ENCODE assay signal across 11 cellular contexts in genomic region chr2:216857131-216857550, GRCh38. TPM values are rescaled to one million over a fixed set of nuclear protein-coding genes. Genes with fewer than 3 reads are reported as not detected.
A peak's percentile ranks its signal among the peaks of the same experiment; 100 is the strongest.
DNase-seq lines count a peak whose midpoint lies in the region; ATAC-seq, FAIRE-seq and TF ChIP-seq lines count a peak whose summit lies in the region.
"Had no signal": no experiment of that assay in that cellular context is flagged by ENCODE, and none has a peak within 500 bp of the region (broad histone marks: within the 10 kb centered on the region; RNA-seq: fewer than 3 reads in every experiment).

No MANE protein-coding gene starts in this region.

- H3K9me3 Mint-ChIP-seq in activated T-helper 17 cell treated with anti-CD3 and anti-CD28 coated beads, Interleukin-2, amount 50 U/mL, for 72 hours, result no peaks in the 10 kb centered on the region

- H3K27ac Mint-ChIP-seq in activated T-helper 17 cell treated with anti-CD3 and anti-CD28 coated beads, Interleukin-2, amount 50 U/mL, for 72 hours, result no peak overlapping the region

- intact Hi-C loops in right lobe of liver (cut with DNase I), result no loop called here

- DNase-seq in AG08396 (ENCODE audit: low spot score) (peak; percentile 25), GM04504 (ENCODE audit: low read depth) (peak; percentile 10), right lobe of liver (no peak), frontal cortex (ENCODE audit: low spot score in 2 of 2) (no peak), NCI-H748 (lab: John Stamatoyannopoulos, UW; ENCODE audit: unreplicated experiment) (no peak)
- DNase-seq: NCI-H1694 had no signal

- no peaks in the 10 kb centered on the region for H3K36me3 ChIP-seq in right lobe of liver

- H3K9me3 ChIP-seq in right lobe of liver, result no peaks in the 10 kb centered on the region

- no peaks in the 10 kb centered on the region for H3K4me1 ChIP-seq in right lobe of liver

- H3K27ac ChIP-seq in right lobe of liver, result no peak overlapping the region
- H3K27ac ChIP-seq: PC-9 had no signal

- no peaks in the 10 kb centered on the region for H3K36me3 Mint-ChIP-seq in activated T-helper 17 cell treated with anti-CD3 and anti-CD28 coated beads, Interleukin-2, amount 50 U/mL, for 72 hours (ENCODE audit: low read depth)

- H3K4me1 Mint-ChIP-seq in activated T-helper 17 cell treated with anti-CD3 and anti-CD28 coated beads, Interleukin-2, amount 50 U/mL, for 72 hours, result no peaks in the 10 kb centered on the region

- ATAC-seq in activated T-helper 17 cell treated with anti-CD3 and anti-CD28 coated beads, Interleukin-2, amount 50 U/mL, for 72 hours (replicated peaks), result peak; percentile 46
- peak; percentile 25 to 77 (median 54) for ATAC-seq in right lobe of liver
- no peak for ATAC-seq in HG03097 (IDR thresholded peaks at IDR 0.05; ENCODE audit: low FRiP score, unreplicated experiment)
- no peak for ATAC-seq in HG03196 (IDR thresholded peaks at IDR 0.05; ENCODE audit: unreplicated experiment)

- no peaks in the 10 kb centered on the region for H3K27me3 ChIP-seq in right lobe of liver

- TF ChIP-seq CTCF in right lobe of liver (IDR thresholded peaks at IDR 0.05), result no peak

- no peak overlapping the region for H3K4me3 Mint-ChIP-seq in activated T-helper 17 cell treated with anti-CD3 and anti-CD28 coated beads, Interleukin-2, amount 50 U/mL, for 72 hours

- H3K27me3 Mint-ChIP-seq in activated T-helper 17 cell treated with anti-CD3 and anti-CD28 coated beads, Interleukin-2, amount 50 U/mL, for 72 hours, result peaks cover 3% of the 10 kb centered on the region

- no peak for FAIRE-seq in frontal cortex (lab: Jason Lieb, UNC)

- no peak for TF ChIP-seq POLR2A in right lobe of liver (IDR thresholded peaks at IDR 0.05)

- no peak overlapping the region for H3K4me3 ChIP-seq in right lobe of liver
- H3K4me3 ChIP-seq: PC-9 had no signal

- 42% methylated on average over 2 of the region's 3 CpGs for WGBS in right lobe of liver (ENCODE audit: insufficient coverage, low coverage, low lambda C conversion rate, missing lambda C conversion rate)

RNA-seq across cellular contexts. Expression of gene TNP1, which starts 2.7 kb away (rescaled TPM):
- not detected for total RNA-seq in activated T-helper 17 cell treated with anti-CD3 and anti-CD28 coated beads, Interleukin-2, amount 50 U/mL, for 72 hours
- total RNA-seq in right lobe of liver (not detected), frontal cortex (not detected)
- total RNA-seq: lower leg skin, PC-9 had no signal

Comparison
In these comparisons a context has a peak if more than half of its experiments do, and no peak if none do; other contexts are left out.
1. DNase-seq: peak in AG08396 (single experiment) and GM04504 (single experiment); none in right lobe of liver (0 of 3), frontal cortex (0 of 2) and NCI-H748 (single experiment).
2. ATAC-seq: peak in activated T-helper 17 cell treated with anti-CD3 and anti-CD28 coated beads, Interleukin-2, amount 50 U/mL, for 72 hours (single experiment) and right lobe of liver (4 of 4); none in HG03097 (single experiment) and HG03196 (single experiment).